ENCODE assay signal across 8 cellular contexts in genomic region chr1:15848143-15848928, GRCh38. TPM values are rescaled to one million over a fixed set of nuclear protein-coding genes. Genes with fewer than 3 reads are reported as not detected.
DNase-seq lines count a peak whose midpoint lies in the region; ATAC-seq and FAIRE-seq lines count a peak whose summit lies in the region.

No MANE protein-coding gene starts in this region.

- peaks cover 7% of the 10 kb centered on the region for H3K4me1 ChIP-seq in mesenchymal stem cell (ENCODE audit: control insufficient read depth, insufficient read depth, low read depth, low read length)

- H3K4me3 ChIP-seq in mesenchymal stem cell (ENCODE audit: insufficient read depth in 1 of 2, low read depth in 1 of 2, low read length in 2 of 2), result peak overlapping the region; percentile 86 to 97

- peak overlapping the region in 1 of 2 experiments; percentile 15 for H2BK12ac ChIP-seq in mesenchymal stem cell (ENCODE audit: low read length in 2 of 2)

- peak overlapping the region; percentile 94 for H3K9ac ChIP-seq in mesenchymal stem cell (ENCODE audit: low read length)

- peak overlapping the region; percentile 96 to 99 for H3K4ac ChIP-seq in mesenchymal stem cell (ENCODE audit: low read depth in 1 of 2, low read length in 2 of 2)

- DNase-seq in Ammon's horn (ENCODE audit: low spot score), result peak; percentile 40
- peak; percentile 36 to 48 for DNase-seq in activated CD4-positive, alpha-beta T cell treated with anti-CD3 and anti-CD28 coated beads for 4 hours
- DNase-seq in dermis blood vessel endothelial cell, result peak; percentile 53
- DNase-seq in mesenchymal stem cell, result peak; percentile 59
- peak; percentile 15 to 20 for DNase-seq in stimulated activated CD8-positive, alpha-beta memory T cell treated with anti-CD3 and anti-CD28 coated beads, Interleukin-15, amount 100 ng/mL, for 48 hours (ENCODE audit: low read depth in 2 of 2)
- DNase-seq in urothelium cell line (ENCODE audit: low spot score), result no peak

- H3K27ac Mint-ChIP-seq in IgD-negative memory B cell, result peak overlapping the region; percentile 96 to 98 (median 98)

- H3K9me3 Mint-ChIP-seq in IgD-negative memory B cell, result no peaks in the 10 kb centered on the region

- no peaks in the 10 kb centered on the region for H3K36me3 ChIP-seq in mesenchymal stem cell (ENCODE audit: control insufficient read depth in 1 of 2, insufficient read depth in 2 of 2, low read depth in 1 of 2, low read length in 2 of 2)

- peak; percentile 15 for ATAC-seq in GM19467 (IDR thresholded peaks at IDR 0.05; ENCODE audit: unreplicated experiment)

- H3K27me3 Mint-ChIP-seq in IgD-negative memory B cell, result no peaks in the 10 kb centered on the region

- H2BK5ac ChIP-seq in mesenchymal stem cell (ENCODE audit: low read depth, low read length, poor library complexity, severe bottlenecking), result peak overlapping the region; percentile 26

- FAIRE-seq in urothelium cell line (lab: Jason Lieb, UNC), result no peak

- peak overlapping the region; percentile 69 for H3K4me2 ChIP-seq in mesenchymal stem cell (ENCODE audit: low read length, poor library complexity, severe bottlenecking)

- peak overlapping the region; percentile 93 for H2BK15ac ChIP-seq in mesenchymal stem cell (ENCODE audit: low read depth, poor library complexity, severe bottlenecking)

- peak overlapping the region; percentile 83 for H4K8ac ChIP-seq in mesenchymal stem cell (ENCODE audit: low read length)

- H3K14ac ChIP-seq in mesenchymal stem cell (ENCODE audit: low read length in 2 of 2), result peak overlapping the region in 1 of 2 experiments; percentile 35

- H3K36me3 Mint-ChIP-seq in IgD-negative memory B cell, result no peaks in the 10 kb centered on the region

- peak overlapping the region; percentile 91 for H3K27ac ChIP-seq in mesenchymal stem cell (ENCODE audit: low read length, poor library complexity, severe bottlenecking)

- H2AK5ac ChIP-seq in mesenchymal stem cell (ENCODE audit: low read length, severe bottlenecking), result no peak overlapping the region

- peak overlapping the region; percentile 98 to 100 (median 99) for H3K4me3 Mint-ChIP-seq in IgD-negative memory B cell

- no peaks in the 10 kb centered on the region for H3K9me3 ChIP-seq in mesenchymal stem cell (ENCODE audit: control insufficient read depth, low read length)

- peak overlapping the region; percentile 91 to 96 for H3K23ac ChIP-seq in mesenchymal stem cell (ENCODE audit: low read length in 2 of 2)

- peak overlapping the region; percentile 54 for H4K91ac ChIP-seq in mesenchymal stem cell (ENCODE audit: low read length)

- H3K4me1 Mint-ChIP-seq in IgD-negative memory B cell, result peaks cover 43 to 52% (median 45%) of the 10 kb centered on the region in 3 donors

- peak overlapping the region; percentile 94 to 96 for H3K18ac ChIP-seq in mesenchymal stem cell (ENCODE audit: low read depth in 1 of 2, low read length in 2 of 2)

- no peaks in the 10 kb centered on the region for H3K27me3 ChIP-seq in mesenchymal stem cell (ENCODE audit: control insufficient read depth in 1 of 2, insufficient read depth in 1 of 2, low read length in 2 of 2)

- WGBS in mesenchymal stem cell, result under 1% methylated on average over 57 of the region's 104 CpGs

- peaks cover 4% of the 10 kb centered on the region for H3K79me1 ChIP-seq in mesenchymal stem cell (replicated peaks; ENCODE audit: low read length, poor library complexity, severe bottlenecking)

- peak overlapping the region; percentile 85 for H2AFZ ChIP-seq in mesenchymal stem cell (ENCODE audit: low read depth, low read length)

- H2BK120ac ChIP-seq in mesenchymal stem cell (ENCODE audit: low read depth, low read length), result peak overlapping the region; percentile 87

RNA-seq across cellular contexts. Expression of gene SPEN, which starts 0.8 kb away (rescaled TPM):
- 43.2 TPM for polyA plus RNA-seq in IgD-negative memory B cell
- total RNA-seq in dermis blood vessel endothelial cell, result 22.0 and 28.1 TPM in 2 replicates
- 14.6 TPM for polyA plus RNA-seq in mesenchymal stem cell (2013, experiment 1 of 2)
- 12.1 TPM for polyA plus RNA-seq in mesenchymal stem cell (2013, experiment 2 of 2)

RNA-seq across cellular contexts. Expression of gene UQCRHL, which starts 40.9 kb away (rescaled TPM):
- 1.3 TPM for polyA plus RNA-seq in IgD-negative memory B cell
- 2.1 and 3.4 TPM in 2 replicates for total RNA-seq in dermis blood vessel endothelial cell
- 1.9 TPM for polyA plus RNA-seq in mesenchymal stem cell (2013, experiment 1 of 2)
- polyA plus RNA-seq in mesenchymal stem cell (2013, experiment 2 of 2), result 2.1 TPM
